14 cellular contexts compared by ENCODE assay signal in genomic region chr5:11890777-11891176, GRCh38. TPM values are rescaled to one million over a fixed set of nuclear protein-coding genes. Genes with fewer than 3 reads are reported as not detected.
DNase-seq lines count a peak whose midpoint lies in the region; ATAC-seq and TF ChIP-seq lines count a peak whose summit lies in the region.
"Had no signal": no experiment of that assay in that cellular context is flagged by ENCODE, and none has a peak within 500 bp of the region (broad histone marks: within the 10 kb centered on the region; RNA-seq: fewer than 3 reads in every experiment).

No MANE protein-coding gene starts in this region.

- H3K79me2 ChIP-seq in H9 (ENCODE audit: insufficient read depth, low read length) (no peaks in the 10 kb centered on the region), neural progenitor cell (ENCODE audit: low read depth) (no peaks in the 10 kb centered on the region)

- no peak overlapping the region for H4K5ac ChIP-seq in H9 (ENCODE audit: insufficient read length, low read depth, low read length)

- H3K4me1 ChIP-seq in H9 (ENCODE audit: insufficient read depth, low read length) (no peaks in the 10 kb centered on the region), neural progenitor cell (no peaks in the 10 kb centered on the region), esophagus muscularis mucosa (no peaks in the 10 kb centered on the region)

- no peak overlapping the region for H4K91ac ChIP-seq in H9 (ENCODE audit: insufficient read length, low read depth, low read length)

- TF ChIP-seq CTCF in H9 (conservative IDR thresholded peaks at IDR 0.05): peak; percentile 39; the same call in 2 of the 3 replicates
- no peak for TF ChIP-seq CTCF in WTC11 (IDR thresholded peaks at IDR 0.05)
- peak; percentile 9 for TF ChIP-seq CTCF in neural progenitor cell (IDR thresholded peaks at IDR 0.05)
- no peak for TF ChIP-seq CTCF in GM10266 (IDR thresholded peaks at IDR 0.05; ENCODE audit: control insufficient read depth, insufficient read depth, low read depth, missing control alignments)
- no peak for TF ChIP-seq CTCF in esophagus muscularis mucosa (IDR thresholded peaks at IDR 0.05)

- TF ChIP-seq EP300 in esophagus muscularis mucosa (IDR thresholded peaks at IDR 0.05): no peak

- no peak overlapping the region for H2BK15ac ChIP-seq in H9 (ENCODE audit: low read depth, low read length)

- H3K36me3 Mint-ChIP-seq in H9 (ENCODE audit: insufficient read depth in 1 of 3, low read depth in 3 of 3) (no peaks in the 10 kb centered on the region), WTC11 (no peaks in the 10 kb centered on the region), neural progenitor cell (peaks cover 2% of the 10 kb centered on the region)
- H3K36me3 Mint-ChIP-seq: CD14-positive monocyte; CD8-positive, alpha-beta T cell had no signal

- H3K27me3 ChIP-seq in H9 (ENCODE audit: insufficient read depth, low read length) (no peaks in the 10 kb centered on the region), neural progenitor cell (no peaks in the 10 kb centered on the region), esophagus muscularis mucosa (no peaks in the 10 kb centered on the region)

- no peak overlapping the region for H3K9ac ChIP-seq in H9 (ENCODE audit: extremely low read depth, insufficient read length, low read length)
- no peak overlapping the region for H3K9ac ChIP-seq in neural progenitor cell

- no peak overlapping the region for H4K8ac ChIP-seq in H9 (replicated peaks; ENCODE audit: insufficient read length, low read depth, low read length)

- POLR2A ChIA-PET in WTC11 (lab: Charles Lee): no interaction called here

- ATAC-seq in WTC11 (peak; percentile 81), HG03460 (IDR thresholded peaks at IDR 0.05; ENCODE audit: unreplicated experiment) (no peak)
- ATAC-seq: CD8-positive, alpha-beta T cell had no signal

- H3K4me1 Mint-ChIP-seq in H9 (no peaks in the 10 kb centered on the region), WTC11 (no peaks in the 10 kb centered on the region), neural progenitor cell (no peaks in the 10 kb centered on the region)
- H3K4me1 Mint-ChIP-seq: CD14-positive monocyte had no signal

- intact Hi-C loops in esophagus muscularis mucosa (cut with DNase I): no loop called here

- peaks cover 9% of the 10 kb centered on the region for H3K27me3 Mint-ChIP-seq in H9 (ENCODE audit: low read depth)
- no peaks in the 10 kb centered on the region for H3K27me3 Mint-ChIP-seq in WTC11 (ENCODE audit: low read depth)
- no peaks in the 10 kb centered on the region for H3K27me3 Mint-ChIP-seq in neural progenitor cell (ENCODE audit: insufficient read depth, low read depth)

- H2BK12ac ChIP-seq in H9 (ENCODE audit: insufficient read length, low read depth, low read length): no peak overlapping the region

- no peak overlapping the region for H2BK120ac ChIP-seq in H9 (ENCODE audit: low read depth, low read length, poor library complexity, severe bottlenecking)

- H3K9me3 Mint-ChIP-seq in H9 (no peaks in the 10 kb centered on the region), WTC11 (no peaks in the 10 kb centered on the region), neural progenitor cell (peaks cover 6% of the 10 kb centered on the region)

- DNase-seq in Daoy (ENCODE audit: low read depth): peak; percentile 29
- DNase-seq in H9: no peak
- no peak for DNase-seq in WTC11 (ENCODE audit: low spot score)
- DNase-seq in neural progenitor cell (ENCODE audit: low spot score): no peak
- no peak for DNase-seq in GM10266 (ENCODE audit: extremely low spot score)
- no peak for DNase-seq in esophagus muscularis mucosa (ENCODE audit: extremely low spot score)
- DNase-seq: CD8-positive, alpha-beta T cell; COR-L47; DMS153; DMS79 treated with DMSO at 0.1 percent for 48 hours had no signal

- CTCF ChIA-PET in WTC11 (lab: Charles Lee): interaction anchor here (1.3 kb wide), 1 partner anchor 13 kb away, joined by 4 read pairs; the partner anchor contains the start of gene CTNND2

- H3K14ac ChIP-seq in H9 (ENCODE audit: insufficient read depth, low read length): no peak overlapping the region

- H3K4ac ChIP-seq in H9 (ENCODE audit: low read depth, low read length): no peak overlapping the region

- H3K4me3 ChIP-seq in neural progenitor cell (no peak overlapping the region), esophagus muscularis mucosa (no peak overlapping the region)

- H3K4me2 ChIP-seq in H9 (ENCODE audit: insufficient read depth, insufficient read length, low read length): no peak overlapping the region
- H3K4me2 ChIP-seq in neural progenitor cell: no peak overlapping the region

- H2BK20ac ChIP-seq in H9 (ENCODE audit: low read depth, low read length, poor library complexity, severe bottlenecking): no peak overlapping the region

- H3K4me3 Mint-ChIP-seq in H9 (no peak overlapping the region), WTC11 (no peak overlapping the region), neural progenitor cell (no peak overlapping the region)
- H3K4me3 Mint-ChIP-seq: CD14-positive monocyte; CD8-positive, alpha-beta T cell had no signal

- no peak overlapping the region for H2BK5ac ChIP-seq in H9 (ENCODE audit: insufficient read length, low read length)

- no peak for TF ChIP-seq POLR2A in esophagus muscularis mucosa (IDR thresholded peaks at IDR 0.05; ENCODE audit: low read depth)

- no CpG with 5 or more reads among the region's 3 CpGs for WGBS in H9 (ENCODE audit: extremely low coverage, insufficient read length, low lambda C conversion rate)
- 67% methylated on average over 3 of the region's 3 CpGs for WGBS in esophagus muscularis mucosa

- H2AFZ ChIP-seq in H9 (ENCODE audit: low read length) (no peak overlapping the region), neural progenitor cell (replicated peaks) (no peak overlapping the region)

- no peak overlapping the region for H3K23ac ChIP-seq in H9 (ENCODE audit: insufficient read length, low read depth, low read length)

- H4K20me1 ChIP-seq in H9 (ENCODE audit: control insufficient read depth, insufficient read depth, insufficient read length) (no peaks in the 10 kb centered on the region), neural progenitor cell (ENCODE audit: low read depth) (no peaks in the 10 kb centered on the region)

- no peak overlapping the region for H2AK5ac ChIP-seq in H9 (ENCODE audit: insufficient read length, low read length)

- H3K79me1 ChIP-seq in H9 (ENCODE audit: insufficient read depth, low read depth, low read length, poor library complexity, severe bottlenecking): no peaks in the 10 kb centered on the region

- H3K9me3 ChIP-seq in H9 (ENCODE audit: control insufficient read depth, low read depth, low read length) (no peaks in the 10 kb centered on the region), neural progenitor cell (ENCODE audit: low read depth) (no peaks in the 10 kb centered on the region), esophagus muscularis mucosa (no peaks in the 10 kb centered on the region)

- H3K27ac Mint-ChIP-seq in H9: no peak overlapping the region
- no peak overlapping the region for H3K27ac Mint-ChIP-seq in WTC11
- H3K27ac Mint-ChIP-seq in neural progenitor cell: no peak overlapping the region
- H3K27ac Mint-ChIP-seq: CD14-positive monocyte; CD8-positive, alpha-beta T cell had no signal

- no peak overlapping the region for H3K18ac ChIP-seq in H9 (ENCODE audit: insufficient read length, low read depth, low read length)

- no peaks in the 10 kb centered on the region for H3K36me3 ChIP-seq in neural progenitor cell
- no peaks in the 10 kb centered on the region for H3K36me3 ChIP-seq in esophagus muscularis mucosa

- no peak overlapping the region for H3K56ac ChIP-seq in H9 (ENCODE audit: insufficient read length, low read depth, low read length)

- no peak overlapping the region for H3K27ac ChIP-seq in H9 (ENCODE audit: insufficient read length, low read depth, low read length)
- H3K27ac ChIP-seq in neural progenitor cell: no peak overlapping the region
- H3K27ac ChIP-seq in esophagus muscularis mucosa (replicated peaks in 1 of 4): no peak overlapping the region
- H3K27ac ChIP-seq: 22Rv1 had no signal

- no peaks in the 10 kb centered on the region for H3K23me2 ChIP-seq in H9 (ENCODE audit: insufficient read length, low read depth, low read length, poor library complexity, severe bottlenecking)

- H3F3A ChIP-seq in neural progenitor cell (ENCODE audit: low read depth): no peaks in the 10 kb centered on the region

- H3T11ph ChIP-seq in H9 (ENCODE audit: low read length): no peak overlapping the region

TF ChIP-seq in WTC11, 78 proteins besides CTCF, POLR2A, EP300 and RAD21 (continues in another document):
- TF ChIP-seq CDX4 (CRISPR knock-in tag; IDR thresholded peaks at IDR 0.05; ENCODE audit: borderline replicate concordance) (no peak), ZNF138 (CRISPR knock-in tag; conservative IDR thresholded peaks at IDR 0.05) (no peak), SMAD3 (CRISPR knock-in tag; IDR thresholded peaks at IDR 0.05; ENCODE audit: borderline replicate concordance) (no peak), USF2 (CRISPR knock-in tag; IDR thresholded peaks at IDR 0.05) (no peak), ATF2 (CRISPR knock-in tag; IDR thresholded peaks at IDR 0.05; ENCODE audit: borderline replicate concordance, low read depth) (no peak)

RNA-seq across cellular contexts. Expression of gene CTNND2, which starts 13.5 kb away (rescaled TPM):
- total RNA-seq in Daoy (2014; rRNA removed; shearing (Covaris generic)): 4.5 and 4.9 TPM in 2 replicates
- total RNA-seq in H9 (2021) (7.0 and 8.2 TPM in 2 replicates), WTC11 (2021) (8.6 to 11.9 TPM (median 10.4 TPM) in 3 replicates), neural progenitor cell (ENCODE audit: low replicate concordance) (13.9 and 14.2 TPM in 2 replicates), esophagus muscularis mucosa (1 to 10 TPM; 1.3 to 2.5 (median 2.1) TPM)
- total RNA-seq: A673; CD8-positive, alpha-beta T cell had no signal

Comparison
In these comparisons a context has a peak if more than half of its experiments do, and no peak if none do; other contexts are left out.
1. CTCF ChIP-seq: peak in H9 (single experiment) and neural progenitor cell (single experiment); none in WTC11 (single experiment), GM10266 (single experiment) and esophagus muscularis mucosa (0 of 3).